9 cellular contexts compared by ENCODE assay signal in genomic region chr12:42705863-42706262, GRCh38.
DNase-seq lines count a peak whose midpoint lies in the region; ATAC-seq, FAIRE-seq and TF ChIP-seq lines count a peak whose summit lies in the region.
"Had no signal": no experiment of that assay in that cellular context is flagged by ENCODE, and none has a peak within 500 bp of the region (broad histone marks: within the 10 kb centered on the region; RNA-seq: fewer than 3 reads in every experiment).

No MANE protein-coding gene starts in this region.

- no peaks in the 10 kb centered on the region for H3K4me1 Mint-ChIP-seq in Calu3 (ENCODE audit: low read depth, unreplicated experiment)

- TF ChIP-seq CTCF in lower lobe of right lung (IDR thresholded peaks at IDR 0.05) = no peak
- no peak for TF ChIP-seq CTCF in upper lobe of left lung (IDR thresholded peaks at IDR 0.05)
- TF ChIP-seq CTCF in Calu3 (IDR thresholded peaks at IDR 0.05; ENCODE audit: unreplicated experiment) = no peak

- no peak for TF ChIP-seq EP300 in upper lobe of left lung (IDR thresholded peaks at IDR 0.05)

- no peaks in the 10 kb centered on the region for H3K9me3 Mint-ChIP-seq in Calu3 (ENCODE audit: low read depth, unreplicated experiment)

- peak; percentile 12 for FAIRE-seq in endometrium (lab: Jason Lieb, UNC)
- FAIRE-seq: H1 had no signal

- no peaks in the 10 kb centered on the region for H3K36me3 Mint-ChIP-seq in Calu3 (ENCODE audit: insufficient read depth, unreplicated experiment)
- H3K36me3 Mint-ChIP-seq: brain had no signal

- no TSS peak for BruUV-seq in Calu3 (replicated peaks; lab: Mats Ljungman, UMichigan)

- no peak overlapping the region for H3K4me3 Mint-ChIP-seq in Calu3 (ENCODE audit: low read depth, unreplicated experiment)
- H3K4me3 Mint-ChIP-seq: brain had no signal

- intact Hi-C loops in lower lobe of right lung (cut with DNase I) = no loop called here
- intact Hi-C loops in Calu3 (cut with micrococcal nuclease; ENCODE audit: unreplicated experiment) = no loop called here

- H3K27me3 Mint-ChIP-seq in Calu3 (ENCODE audit: unreplicated experiment) = no peaks in the 10 kb centered on the region
- H3K27me3 Mint-ChIP-seq: brain had no signal

- 44 to 46% methylated on average over 4 of the region's 4 CpGs for WGBS in upper lobe of left lung, 2 donors

- DNase-seq in NCI-H69 (lab: John Stamatoyannopoulos, UW) (peak; percentile 73), lower lobe of right lung (peak; percentile 46), upper lobe of left lung (peak in 1 of 2 donors; percentile 30), NCI-H524 (lab: John Stamatoyannopoulos, UW) (no peak), Calu3 (no peak)

- no peak overlapping the region for H3K27ac Mint-ChIP-seq in Calu3 (ENCODE audit: unreplicated experiment)
- H3K27ac Mint-ChIP-seq: brain had no signal

- ATAC-seq in lower lobe of right lung (peak; percentile 56 to 73), upper lobe of left lung (ENCODE audit: low FRiP score in 2 of 2) (peak; percentile 66 to 89), GM19324 (IDR thresholded peaks at IDR 0.05; ENCODE audit: low FRiP score, unreplicated experiment) (no peak)

- TF ChIP-seq POLR2A in upper lobe of left lung (IDR thresholded peaks at IDR 0.05) = no peak

- H3K27me3 ChIP-seq in lower lobe of right lung (ENCODE audit: low read depth) (no peaks in the 10 kb centered on the region), upper lobe of left lung (no peaks in the 10 kb centered on the region)

- H3K4me3 ChIP-seq in lower lobe of right lung (no peak overlapping the region), upper lobe of left lung (no peak overlapping the region)

- H3K27ac ChIP-seq in lower lobe of right lung (no peak overlapping the region), upper lobe of left lung (peak overlapping the region in 1 of 4 donors; percentile 6)

- CTCF ChIA-PET in Calu3 (lab: Charles Lee) = no interaction called here

- H3K9me3 ChIP-seq in lower lobe of right lung = no peaks in the 10 kb centered on the region
- no peaks in the 10 kb centered on the region for H3K9me3 ChIP-seq in upper lobe of left lung

- H3K4me1 ChIP-seq in lower lobe of right lung = no peaks in the 10 kb centered on the region
- peaks cover 0 to 3% (median 0%) of the 10 kb centered on the region in 4 donors for H3K4me1 ChIP-seq in upper lobe of left lung

- H3K36me3 ChIP-seq in lower lobe of right lung = no peaks in the 10 kb centered on the region
- H3K36me3 ChIP-seq in upper lobe of left lung = no peaks in the 10 kb centered on the region

Comparison
In these comparisons a context has a peak if more than half of its experiments do, and no peak if none do; other contexts are left out.
1. DNase-seq: peak in NCI-H69 (single experiment) and lower lobe of right lung (single experiment); none in NCI-H524 (0 of 2) and Calu3 (single experiment).